ENCODE assay signal across 1 cellular context in the genomic region with DNA sequence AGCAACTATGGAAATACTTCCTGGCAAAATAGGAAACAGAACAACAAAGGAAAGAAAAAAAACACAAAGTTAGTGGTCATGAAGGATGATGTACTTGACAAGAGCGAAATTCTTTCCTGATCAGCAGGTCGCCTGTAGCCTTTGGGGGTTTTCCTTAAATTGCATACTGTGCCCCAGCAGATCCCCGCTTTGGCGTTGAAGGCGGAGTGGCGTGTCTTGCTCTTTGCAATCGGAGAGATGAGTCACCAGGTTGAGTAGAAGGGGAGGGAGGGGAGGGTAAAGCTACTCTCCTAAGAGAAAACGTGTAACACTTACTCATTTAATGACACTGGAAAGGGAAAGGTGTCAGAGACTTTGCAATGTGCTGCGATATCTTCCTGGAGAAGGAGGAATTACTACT.
TF ChIP-seq lines count a peak whose summit lies in the region.

No MANE protein-coding gene starts in this region.

TF ChIP-seq in A549, 52 proteins besides CTCF, POLR2A, EP300 and RAD21 (continued from another document):
- TF ChIP-seq, protein P1, sequence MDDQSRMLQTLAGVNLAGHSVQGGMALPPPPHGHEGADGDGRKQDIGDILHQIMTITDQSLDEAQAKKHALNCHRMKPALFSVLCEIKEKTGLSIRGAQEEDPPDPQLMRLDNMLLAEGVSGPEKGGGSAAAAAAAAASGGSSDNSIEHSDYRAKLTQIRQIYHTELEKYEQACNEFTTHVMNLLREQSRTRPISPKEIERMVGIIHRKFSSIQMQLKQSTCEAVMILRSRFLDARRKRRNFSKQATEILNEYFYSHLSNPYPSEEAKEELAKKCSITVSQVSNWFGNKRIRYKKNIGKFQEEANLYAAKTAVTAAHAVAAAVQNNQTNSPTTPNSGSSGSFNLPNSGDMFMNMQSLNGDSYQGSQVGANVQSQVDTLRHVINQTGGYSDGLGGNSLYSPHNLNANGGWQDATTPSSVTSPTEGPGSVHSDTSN (IDR thresholded peaks at IDR 0.05) = no peak
TF ChIP-seq in A549: peak in this region for 0.
